Comparison of ENCODE assay signal across 1 cellular context in genomic region chr17:32488604-32489180, GRCh38.
TF ChIP-seq lines count a peak whose summit lies in the region.

No MANE protein-coding gene starts in this region.

TF ChIP-seq in HepG2, 621 proteins besides CTCF, POLR2A, EP300 and RAD21:
- TF ChIP-seq SCMH1 (CRISPR knock-in tag; IDR thresholded peaks at IDR 0.05; ENCODE audit: borderline replicate concordance) (no peak), GABPA (IDR thresholded peaks at IDR 0.05; ENCODE audit: low read depth, low read length) (no peak), GABPA (CRISPR knock-in tag; IDR thresholded peaks at IDR 0.05; ENCODE audit: low read depth) (no peak), ZNF605 (CRISPR knock-in tag; IDR thresholded peaks at IDR 0.05) (no peak), ZNF569 (CRISPR knock-in tag; IDR thresholded peaks at IDR 0.05; ENCODE audit: borderline replicate concordance) (no peak), PHF20 (CRISPR knock-in tag; IDR thresholded peaks at IDR 0.05) (no peak), ZNF331 (CRISPR knock-in tag; IDR thresholded peaks at IDR 0.05) (no peak)
- TF ChIP-seq, protein P1, sequence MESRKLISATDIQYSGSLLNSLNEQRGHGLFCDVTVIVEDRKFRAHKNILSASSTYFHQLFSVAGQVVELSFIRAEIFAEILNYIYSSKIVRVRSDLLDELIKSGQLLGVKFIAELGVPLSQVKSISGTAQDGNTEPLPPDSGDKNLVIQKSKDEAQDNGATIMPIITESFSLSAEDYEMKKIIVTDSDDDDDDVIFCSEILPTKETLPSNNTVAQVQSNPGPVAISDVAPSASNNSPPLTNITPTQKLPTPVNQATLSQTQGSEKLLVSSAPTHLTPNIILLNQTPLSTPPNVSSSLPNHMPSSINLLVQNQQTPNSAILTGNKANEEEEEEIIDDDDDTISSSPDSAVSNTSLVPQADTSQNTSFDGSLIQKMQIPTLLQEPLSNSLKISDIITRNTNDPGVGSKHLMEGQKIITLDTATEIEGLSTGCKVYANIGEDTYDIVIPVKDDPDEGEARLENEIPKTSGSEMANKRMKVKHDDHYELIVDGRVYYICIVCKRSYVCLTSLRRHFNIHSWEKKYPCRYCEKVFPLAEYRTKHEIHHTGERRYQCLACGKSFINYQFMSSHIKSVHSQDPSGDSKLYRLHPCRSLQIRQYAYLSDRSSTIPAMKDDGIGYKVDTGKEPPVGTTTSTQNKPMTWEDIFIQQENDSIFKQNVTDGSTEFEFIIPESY (CRISPR knock-in tag; IDR thresholded peaks at IDR 0.05), result no peak
- TF ChIP-seq, protein P2, sequence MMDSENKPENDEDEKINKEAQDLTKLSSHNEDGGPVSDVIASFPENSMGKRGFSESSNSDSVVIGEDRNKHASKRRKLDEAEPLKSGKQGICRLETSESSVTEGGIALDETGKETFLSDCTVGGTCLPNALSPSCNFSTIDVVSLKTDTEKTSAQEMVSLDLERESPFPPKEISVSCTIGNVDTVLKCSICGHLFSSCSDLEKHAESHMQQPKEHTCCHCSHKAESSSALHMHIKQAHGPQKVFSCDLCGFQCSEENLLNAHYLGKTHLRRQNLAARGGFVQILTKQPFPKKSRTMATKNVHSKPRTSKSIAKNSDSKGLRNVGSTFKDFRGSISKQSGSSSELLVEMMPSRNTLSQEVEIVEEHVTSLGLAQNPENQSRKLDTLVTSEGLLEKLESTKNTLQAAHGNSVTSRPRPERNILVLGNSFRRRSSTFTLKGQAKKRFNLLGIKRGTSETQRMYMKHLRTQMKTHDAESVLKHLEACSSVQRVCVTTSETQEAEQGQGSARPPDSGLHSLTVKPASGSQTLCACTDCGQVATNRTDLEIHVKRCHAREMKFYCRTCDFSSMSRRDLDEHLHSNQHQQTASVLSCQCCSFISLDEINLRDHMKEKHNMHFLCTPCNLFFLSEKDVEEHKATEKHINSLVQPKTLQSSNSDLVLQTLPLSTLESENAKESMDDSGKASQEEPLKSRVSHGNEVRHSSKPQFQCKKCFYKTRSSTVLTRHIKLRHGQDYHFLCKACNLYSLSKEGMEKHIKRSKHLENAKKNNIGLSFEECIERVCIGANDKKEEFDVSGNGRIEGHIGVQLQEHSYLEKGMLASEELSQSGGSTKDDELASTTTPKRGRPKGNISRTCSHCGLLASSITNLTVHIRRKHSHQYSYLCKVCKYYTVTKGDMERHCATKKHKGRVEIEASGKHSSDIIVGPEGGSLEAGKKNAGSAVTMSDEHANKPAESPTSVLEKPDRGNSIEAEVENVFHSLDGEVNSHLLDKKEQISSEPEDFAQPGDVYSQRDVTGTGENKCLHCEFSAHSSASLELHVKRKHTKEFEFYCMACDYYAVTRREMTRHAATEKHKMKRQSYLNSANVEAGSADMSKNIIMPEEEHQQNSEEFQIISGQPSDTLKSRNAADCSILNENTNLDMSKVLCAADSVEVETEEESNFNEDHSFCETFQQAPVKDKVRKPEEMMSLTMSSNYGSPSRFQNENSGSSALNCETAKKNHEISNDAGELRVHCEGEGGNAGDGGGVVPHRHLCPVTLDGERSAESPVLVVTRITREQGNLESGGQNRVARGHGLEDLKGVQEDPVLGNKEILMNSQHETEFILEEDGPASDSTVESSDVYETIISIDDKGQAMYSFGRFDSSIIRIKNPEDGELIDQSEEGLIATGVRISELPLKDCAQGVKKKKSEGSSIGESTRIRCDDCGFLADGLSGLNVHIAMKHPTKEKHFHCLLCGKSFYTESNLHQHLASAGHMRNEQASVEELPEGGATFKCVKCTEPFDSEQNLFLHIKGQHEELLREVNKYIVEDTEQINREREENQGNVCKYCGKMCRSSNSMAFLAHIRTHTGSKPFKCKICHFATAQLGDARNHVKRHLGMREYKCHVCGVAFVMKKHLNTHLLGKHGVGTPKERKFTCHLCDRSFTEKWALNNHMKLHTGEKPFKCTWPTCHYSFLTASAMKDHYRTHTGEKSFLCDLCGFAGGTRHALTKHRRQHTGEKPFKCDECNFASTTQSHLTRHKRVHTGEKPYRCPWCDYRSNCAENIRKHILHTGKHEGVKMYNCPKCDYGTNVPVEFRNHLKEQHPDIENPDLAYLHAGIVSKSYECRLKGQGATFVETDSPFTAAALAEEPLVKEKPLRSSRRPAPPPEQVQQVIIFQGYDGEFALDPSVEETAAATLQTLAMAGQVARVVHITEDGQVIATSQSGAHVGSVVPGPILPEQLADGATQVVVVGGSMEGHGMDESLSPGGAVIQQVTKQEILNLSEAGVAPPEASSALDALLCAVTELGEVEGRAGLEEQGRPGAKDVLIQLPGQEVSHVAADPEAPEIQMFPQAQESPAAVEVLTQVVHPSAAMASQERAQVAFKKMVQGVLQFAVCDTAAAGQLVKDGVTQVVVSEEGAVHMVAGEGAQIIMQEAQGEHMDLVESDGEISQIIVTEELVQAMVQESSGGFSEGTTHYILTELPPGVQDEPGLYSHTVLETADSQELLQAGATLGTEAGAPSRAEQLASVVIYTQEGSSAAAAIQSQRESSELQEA (CRISPR knock-in tag; IDR thresholded peaks at IDR 0.05; ENCODE audit: not compliant biosample characterization), result no peak
- TF ChIP-seq, protein P3, sequence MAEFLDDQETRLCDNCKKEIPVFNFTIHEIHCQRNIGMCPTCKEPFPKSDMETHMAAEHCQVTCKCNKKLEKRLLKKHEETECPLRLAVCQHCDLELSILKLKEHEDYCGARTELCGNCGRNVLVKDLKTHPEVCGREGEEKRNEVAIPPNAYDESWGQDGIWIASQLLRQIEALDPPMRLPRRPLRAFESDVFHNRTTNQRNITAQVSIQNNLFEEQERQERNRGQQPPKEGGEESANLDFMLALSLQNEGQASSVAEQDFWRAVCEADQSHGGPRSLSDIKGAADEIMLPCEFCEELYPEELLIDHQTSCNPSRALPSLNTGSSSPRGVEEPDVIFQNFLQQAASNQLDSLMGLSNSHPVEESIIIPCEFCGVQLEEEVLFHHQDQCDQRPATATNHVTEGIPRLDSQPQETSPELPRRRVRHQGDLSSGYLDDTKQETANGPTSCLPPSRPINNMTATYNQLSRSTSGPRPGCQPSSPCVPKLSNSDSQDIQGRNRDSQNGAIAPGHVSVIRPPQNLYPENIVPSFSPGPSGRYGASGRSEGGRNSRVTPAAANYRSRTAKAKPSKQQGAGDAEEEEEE (CRISPR knock-in tag; IDR thresholded peaks at IDR 0.05; ENCODE audit: borderline replicate concordance), result no peak
